In genomic region chr9:5628530-5629311, GRCh38 we compare ENCODE assay signal across 8 cellular contexts. TPM values are rescaled to one million over a fixed set of nuclear protein-coding genes. Genes with fewer than 3 reads are reported as not detected.
A peak's percentile ranks its signal among the peaks of the same experiment; 100 is the strongest.
DNase-seq lines count a peak whose midpoint lies in the region; ATAC-seq and TF ChIP-seq lines count a peak whose summit lies in the region.

RIC1 (plus strand) TSS chr9:5629107; CDS start chr9:5629310, 203 bp downstream.

- TF ChIP-seq CTCF in HFFc6 (IDR thresholded peaks at IDR 0.05) (no peak), NB4 (IDR thresholded peaks at IDR 0.05; ENCODE audit: low read depth, low read length) (no peak), omental fat pad (IDR thresholded peaks at IDR 0.05) (no peak)

- H3K4me1 Mint-ChIP-seq in HFFc6 (ENCODE audit: low read depth): peaks cover 51% of the 10 kb centered on the region
- H3K4me1 Mint-ChIP-seq in activated naive CD8-positive, alpha-beta T cell (ENCODE audit: low read depth): peaks cover 69% of the 10 kb centered on the region

- peak within 1 kb of the TSS; percentile 90 for H3K27ac Mint-ChIP-seq in HFFc6
- peak within 1 kb of the TSS; percentile 97 for H3K27ac Mint-ChIP-seq in activated naive CD8-positive, alpha-beta T cell

- H3K4me3 ChIP-seq in GM08714 (ENCODE audit: low read length): peak within 1 kb of the TSS; percentile 89
- peak within 1 kb of the TSS; percentile 76 for H3K4me3 ChIP-seq in NB4 (ENCODE audit: low read depth, low read length)

- H3K27me3 Mint-ChIP-seq in HFFc6 (ENCODE audit: insufficient read depth): peaks cover 5% of the 10 kb centered on the region
- H3K27me3 Mint-ChIP-seq in activated naive CD8-positive, alpha-beta T cell: no peaks in the 10 kb centered on the region

- H3K9me3 Mint-ChIP-seq in HFFc6: no peaks in the 10 kb centered on the region
- H3K9me3 Mint-ChIP-seq in activated naive CD8-positive, alpha-beta T cell (ENCODE audit: low read depth): no peaks in the 10 kb centered on the region

- peak within 1 kb of the TSS; percentile 85 for H3K27ac ChIP-seq in temporal lobe (ENCODE audit: low read depth, low read length)

- peak; percentile 87 for DNase-seq in HFFc6
- DNase-seq in NB4 (ENCODE audit: low read depth): peak; percentile 99
- DNase-seq in SKM-1 treated with dmso at 0.1 percent for 144 hours (lab: John Stamatoyannopoulos, UW; ENCODE audit: unreplicated experiment): peak; percentile 92
- peak; percentile 95 for DNase-seq in glomerular visceral epithelial cell (ENCODE audit: extremely low spot score)
- peak; percentile 69 for DNase-seq in omental fat pad (ENCODE audit: low spot score)

- H3K4me3 Mint-ChIP-seq in HFFc6: peak within 1 kb of the TSS; percentile 95
- peak within 1 kb of the TSS; percentile 99 for H3K4me3 Mint-ChIP-seq in activated naive CD8-positive, alpha-beta T cell

- ATAC-seq in omental fat pad (ENCODE audit: low FRiP score): peak; percentile 96

- peaks cover 14% of the 10 kb centered on the region for H3K36me3 Mint-ChIP-seq in HFFc6 (ENCODE audit: low read depth)
- peaks cover 2% of the 10 kb centered on the region for H3K36me3 Mint-ChIP-seq in activated naive CD8-positive, alpha-beta T cell

- TF ChIP-seq POLR2A in NB4 (IDR thresholded peaks at IDR 0.05; ENCODE audit: extremely low read depth, insufficient read length): peak; percentile 96

RNA-seq across cellular contexts. Expression of gene RIC1, which starts in this region (rescaled TPM):
- 10 to 100 TPM; 25.8 to 35.2 (median 29.8) TPM for total RNA-seq in HFFc6 (2021; fragmentation: NEBNext Ultra II Directional; extraction: Animal tissue kit (Norgen Biotek cat#: 25700))
- total RNA-seq in omental fat pad (10 to 100 TPM; 27.4 to 62.3 (median 36.1) TPM), temporal lobe (22.9 TPM)

Comparison
In these comparisons a context has a peak if more than half of its experiments do, and no peak if none do; other contexts are left out.
1. Peak in every context shown above with its lines: DNase-seq, ATAC-seq, H3K4me3 ChIP-seq and H3K27ac ChIP-seq.